In genomic region chr1:9149837-9150581, GRCh38 we compare ENCODE assay signal across 17 cellular contexts. TPM values are rescaled to one million over a fixed set of nuclear protein-coding genes. Genes with fewer than 3 reads are reported as not detected.
A peak's percentile ranks its signal among the peaks of the same experiment; 100 is the strongest.
DNase-seq lines count a peak whose midpoint lies in the region; ATAC-seq and TF ChIP-seq lines count a peak whose summit lies in the region.
"Had no signal": no experiment of that assay in that cellular context is flagged by ENCODE, and none has a peak within 500 bp of the region (broad histone marks: within the 10 kb centered on the region; RNA-seq: fewer than 3 reads in every experiment).

No MANE protein-coding gene starts in this region.

- H3K36me3 Mint-ChIP-seq in WTC11, result peaks cover 36% of the 10 kb centered on the region
- H3K36me3 Mint-ChIP-seq in CD4-positive, alpha-beta T cell (ENCODE audit: low read depth), result no peaks in the 10 kb centered on the region
- H3K36me3 Mint-ChIP-seq: activated naive CD8-positive, alpha-beta T cell; CD4-positive, CD25-positive, alpha-beta regulatory T cell; immature natural killer cell had no signal

- intact Hi-C loops in heart left ventricle (cut with DNase I), result loop anchor here in 2 of 10 donors (5.0 kb wide), 2 partner anchors 32 to 47 kb away; no protein-coding TSS in a partner anchor
- intact Hi-C loops in CD4-positive, alpha-beta T cell (cut with DNase I, micrococcal nuclease), result no loop called here

- 44 to 55% (median 54%) methylated on average over 17 of the region's 17 CpGs for WGBS in heart left ventricle, 4 donors
- WGBS in tibial nerve, 2 donors, result 45 to 48% methylated on average over 16 to 17 of the region's 17 CpGs

- peak overlapping the region in 3 of 12 donors; percentile 0 to 12 (median 7) for H3K4me3 ChIP-seq in heart left ventricle
- H3K4me3 ChIP-seq in osteoblast (ENCODE audit: insufficient read depth, low read length), result no peak overlapping the region
- H3K4me3 ChIP-seq in tibial nerve, result no peak overlapping the region

- DNase-seq in WTC11 (ENCODE audit: low spot score), result no peak
- DNase-seq in heart left ventricle, result peak in 4 of 5 donors; percentile 51 to 72 (median 62)
- peak; percentile 89 for DNase-seq in osteoblast (ENCODE audit: insufficient read length, low spot score, missing footprints)
- DNase-seq in tibial nerve (ENCODE audit: low spot score in 2 of 2), result no peak
- DNase-seq in CD4-positive, alpha-beta T cell, result no peak
- no peak for DNase-seq in DMS53 (lab: John Stamatoyannopoulos, UW)
- DNase-seq in activated gamma-delta T cell treated with Interleukin-2 at 50 U/mL for 16 hours, result no peak
- no peak for DNase-seq in NCI-H187 treated with DMSO at 0.1 percent for 48 hours (lab: John Stamatoyannopoulos, UW)
- DNase-seq: activated CD4-positive, alpha-beta T cell treated with anti-CD3 and anti-CD28 coated beads for 1 hour; CD4-positive, CD25-positive, alpha-beta regulatory T cell; cerebellar nuclear complex; immature natural killer cell; NCI-H146; NCI-H446 treated with DMSO at 0.1 percent for 48 hours; stimulated activated CD4-positive, alpha-beta T cell treated with anti-CD3 and anti-CD28 coated beads, Interleukin-15, amount 100 ng/mL, for 24 hours; stimulated activated naive CD8-positive, alpha-beta T cell treated with anti-CD3 and anti-CD28 coated beads, Interleukin-15, amount 100 ng/mL, for 72 hours had no signal

- CTCF ChIA-PET in WTC11 (lab: Charles Lee), result interaction anchor here (1.0 to 1.4 kb wide), 4 partner anchors 8 to 145 kb away, joined by 3 to 6 read pairs (median 5); partner anchors contain the start of gene H6PD
- CTCF ChIA-PET in CD4-positive, alpha-beta T cell (lab: Charles Lee), result interaction anchor here (1.0 to 2.1 kb wide), 2 partner anchors 8 to 40 kb away, joined by 3 to 5 read pairs; no protein-coding TSS in a partner anchor

- H3K4me2 ChIP-seq in osteoblast (ENCODE audit: insufficient read depth, low read length), result no peak overlapping the region

- no peak for TF ChIP-seq POLR2A in heart left ventricle (IDR thresholded peaks at IDR 0.05)
- peak in 1 of 2 donors; percentile 18 for TF ChIP-seq POLR2A in tibial nerve (IDR thresholded peaks at IDR 0.05)

- H3K79me2 ChIP-seq in osteoblast (ENCODE audit: insufficient read depth, low read length), result peaks cover 59% of the 10 kb centered on the region

- POLR2A ChIA-PET in WTC11 (lab: Charles Lee), result no interaction called here
- POLR2A ChIA-PET in CD4-positive, alpha-beta T cell (lab: Charles Lee), result no interaction called here

- ATAC-seq in WTC11 (no peak), heart left ventricle (peak; percentile 60 to 71 (median 66))
- ATAC-seq in CD4-positive, alpha-beta T cell (ENCODE audit: poor library complexity), result no peak
- ATAC-seq: stimulated activated naive CD8-positive, alpha-beta T cell treated with anti-CD3 and anti-CD28 coated beads, Interleukin-15, amount 100 ng/mL, for 72 hours had no signal

- H3K36me3 ChIP-seq in heart left ventricle, result peaks cover 0 to 4% (median 0%) of the 10 kb centered on the region in 9 donors
- H3K36me3 ChIP-seq in osteoblast (ENCODE audit: insufficient read depth, low read length), result peaks cover 56% of the 10 kb centered on the region
- no peaks in the 10 kb centered on the region for H3K36me3 ChIP-seq in tibial nerve

- no peaks in the 10 kb centered on the region for H3K9me3 Mint-ChIP-seq in WTC11
- no peaks in the 10 kb centered on the region for H3K9me3 Mint-ChIP-seq in CD4-positive, alpha-beta T cell
- H3K9me3 Mint-ChIP-seq: CD4-positive, CD25-positive, alpha-beta regulatory T cell; stimulated activated naive CD8-positive, alpha-beta T cell treated with anti-CD3 and anti-CD28 coated beads, Interleukin-15, amount 100 ng/mL, for 72 hours had no signal

- no peak for TF ChIP-seq CTCF in WTC11 (IDR thresholded peaks at IDR 0.05)
- TF ChIP-seq CTCF in heart left ventricle (IDR thresholded peaks at IDR 0.05), result no peak
- no peak for TF ChIP-seq CTCF in osteoblast (IDR thresholded peaks at IDR 0.05; ENCODE audit: extremely low read depth, low read depth, low read length)
- TF ChIP-seq CTCF in tibial nerve (IDR thresholded peaks at IDR 0.05), result no peak
- no peak for TF ChIP-seq CTCF in CD4-positive, alpha-beta T cell (IDR thresholded peaks at IDR 0.05)

- H3K27me3 ChIP-seq in heart left ventricle, result no peaks in the 10 kb centered on the region
- H3K27me3 ChIP-seq in osteoblast (ENCODE audit: insufficient read depth, low read length), result no peaks in the 10 kb centered on the region
- H3K27me3 ChIP-seq in tibial nerve, result no peaks in the 10 kb centered on the region
- H3K27me3 ChIP-seq in CD4-positive, alpha-beta T cell (ENCODE audit: control insufficient read depth, insufficient read depth, low read length), result no peaks in the 10 kb centered on the region

- H3K9me3 ChIP-seq in heart left ventricle (no peaks in the 10 kb centered on the region), osteoblast (ENCODE audit: low read depth, low read length) (no peaks in the 10 kb centered on the region), tibial nerve (no peaks in the 10 kb centered on the region)
- H3K9me3 ChIP-seq in CD4-positive, alpha-beta T cell (ENCODE audit: control insufficient read depth, low read length), result no peaks in the 10 kb centered on the region

- peaks cover 35% of the 10 kb centered on the region for H4K20me1 ChIP-seq in osteoblast (ENCODE audit: insufficient read depth, low read length)

- H3K27ac ChIP-seq in heart left ventricle (peak overlapping the region; percentile 43 to 98 (median 80)), osteoblast (ENCODE audit: low read depth, low read length) (peak overlapping the region; percentile 67), tibial nerve (peak overlapping the region; percentile 39 to 89 (median 79))
- H3K27ac ChIP-seq in CD4-positive, alpha-beta T cell (ENCODE audit: low read depth, low read length), result no peak overlapping the region

- peaks cover 7% of the 10 kb centered on the region; the same call in 1 of the 2 replicates for H3K4me1 Mint-ChIP-seq in WTC11
- no peaks in the 10 kb centered on the region for H3K4me1 Mint-ChIP-seq in CD4-positive, alpha-beta T cell (ENCODE audit: low read depth)
- H3K4me1 Mint-ChIP-seq: CD4-positive, CD25-positive, alpha-beta regulatory T cell; immature natural killer cell; stimulated activated naive CD8-positive, alpha-beta T cell treated with anti-CD3 and anti-CD28 coated beads, Interleukin-15, amount 100 ng/mL, for 72 hours had no signal

- H2AFZ ChIP-seq in osteoblast (ENCODE audit: low read length), result no peak overlapping the region

- H3K4me1 ChIP-seq in heart left ventricle (peaks cover 0 to 46% (median 22%) of the 10 kb centered on the region in 12 donors), osteoblast (ENCODE audit: insufficient read depth, low read length) (peaks cover 28% of the 10 kb centered on the region), tibial nerve (peaks cover 0 to 57% (median 13%) of the 10 kb centered on the region in 4 donors)

- H3K27me3 Mint-ChIP-seq in WTC11 (ENCODE audit: low read depth), result no peaks in the 10 kb centered on the region
- H3K27me3 Mint-ChIP-seq in CD4-positive, alpha-beta T cell, result no peaks in the 10 kb centered on the region
- H3K27me3 Mint-ChIP-seq: activated naive CD8-positive, alpha-beta T cell; stimulated activated naive CD8-positive, alpha-beta T cell treated with anti-CD3 and anti-CD28 coated beads, Interleukin-15, amount 100 ng/mL, for 72 hours had no signal

- no peak overlapping the region for H3K27ac Mint-ChIP-seq in WTC11
- no peak overlapping the region for H3K27ac Mint-ChIP-seq in CD4-positive, alpha-beta T cell
- H3K27ac Mint-ChIP-seq: activated naive CD8-positive, alpha-beta T cell; CD4-positive, CD25-positive, alpha-beta regulatory T cell; immature natural killer cell; stimulated activated naive CD8-positive, alpha-beta T cell treated with anti-CD3 and anti-CD28 coated beads, Interleukin-15, amount 100 ng/mL, for 72 hours had no signal

- TF ChIP-seq EP300 in tibial nerve (IDR thresholded peaks at IDR 0.05), result peak in 1 of 2 donors; percentile 72

- H3K4me3 Mint-ChIP-seq in WTC11, result no peak overlapping the region
- H3K4me3 Mint-ChIP-seq in CD4-positive, alpha-beta T cell, result no peak overlapping the region
- H3K4me3 Mint-ChIP-seq: activated naive CD8-positive, alpha-beta T cell; CD4-positive, CD25-positive, alpha-beta regulatory T cell; immature natural killer cell; stimulated activated naive CD8-positive, alpha-beta T cell treated with anti-CD3 and anti-CD28 coated beads, Interleukin-15, amount 100 ng/mL, for 72 hours had no signal

TF ChIP-seq in WTC11, 78 proteins besides CTCF, POLR2A, EP300 and RAD21:
- TF ChIP-seq ELF4 (CRISPR knock-in tag; IDR thresholded peaks at IDR 0.05; ENCODE audit: low read depth) (no peak), TP53 (CRISPR knock-in tag; IDR thresholded peaks at IDR 0.05) (0 out of 2 replicates have a peak, but pooled peaks have one; percentile 38)

RNA-seq across cellular contexts. Expression of gene GPR157, which starts 21.1 kb away (rescaled TPM):
- total RNA-seq in WTC11 (2021) (3.4 to 9.6 TPM (median 6.0 TPM) in 3 replicates), heart left ventricle (10 to 100 TPM; 21.1 to 41.8 (median 30.3) TPM), osteoblast (3.2 and 5.4 TPM in 2 replicates), tibial nerve (10 to 100 TPM in 1 of 4 donors, 1 to 10 TPM in 3; 2.8 to 10.5 (median 6.2) TPM)
- 10 to 100 TPM in 1 of 2 donors, 1 to 10 TPM in 1; 9.2 to 10.2 TPM for polyA plus RNA-seq in heart left ventricle
- total RNA-seq in CD4-positive, alpha-beta T cell, result 1 to 10 TPM; 2.1 to 5.1 TPM

Comparison
In these comparisons a context has a peak if more than half of its experiments do, and no peak if none do; other contexts are left out.
1. ATAC-seq: peak in heart left ventricle (4 of 4); none in WTC11 (single experiment) and CD4-positive, alpha-beta T cell (single experiment).
2. DNase-seq: peak in heart left ventricle (4 of 5) and osteoblast (single experiment); none in WTC11 (single experiment), tibial nerve (0 of 2), CD4-positive, alpha-beta T cell (0 of 10), DMS53 (single experiment), activated gamma-delta T cell treated with Interleukin-2 at 50 U/mL for 16 hours (single experiment) and NCI-H187 treated with DMSO at 0.1 percent for 48 hours (single experiment).